Comparison of ENCODE assay signal across 8 cellular contexts in the genomic region with DNA sequence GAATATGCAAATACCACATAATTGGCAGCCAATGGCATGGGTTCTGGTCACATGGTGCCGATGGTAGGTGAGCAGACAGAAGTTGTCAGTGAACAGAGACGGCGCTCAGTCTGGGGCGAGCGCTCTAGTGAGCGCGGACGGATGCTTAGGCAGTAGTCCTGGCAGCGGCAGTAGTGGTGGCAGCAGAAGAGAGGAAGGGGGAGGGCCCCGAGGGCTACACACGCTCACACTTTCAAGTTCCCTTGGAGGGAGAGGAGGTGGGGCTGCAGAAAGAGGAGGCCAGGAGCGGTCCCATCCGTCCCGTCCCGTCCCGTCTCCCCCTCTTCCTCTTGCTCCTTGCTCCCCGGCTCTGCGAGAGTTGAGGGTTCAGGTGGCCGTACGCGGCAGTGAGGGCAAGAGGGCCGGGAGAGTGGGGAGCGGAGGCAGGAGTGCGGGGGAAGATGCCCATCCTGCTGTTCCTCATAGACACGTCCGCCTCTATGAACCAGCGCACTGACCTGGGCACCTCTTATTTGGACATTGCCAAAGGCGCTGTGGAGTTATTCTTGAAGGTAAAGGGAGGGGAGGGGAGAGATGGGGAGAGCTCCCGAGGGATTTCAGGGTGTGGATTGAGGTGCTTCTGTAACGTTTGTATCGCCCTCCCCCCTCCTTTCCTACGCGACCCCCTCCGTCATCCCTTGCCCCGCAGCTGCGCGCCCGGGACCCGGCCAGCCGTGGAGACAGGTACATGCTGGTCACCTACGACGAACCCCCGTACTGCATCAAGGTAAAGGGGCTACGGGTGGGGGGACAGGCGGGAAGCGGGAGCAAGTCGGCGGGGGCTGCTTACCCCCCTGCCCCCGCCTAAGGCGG. TPM values are rescaled to one million over a fixed set of nuclear protein-coding genes. Genes with fewer than 3 reads are reported as not detected.
DNase-seq lines count a peak whose midpoint lies in the region; ATAC-seq and TF ChIP-seq lines count a peak whose summit lies in the region.

A gene with protein sequence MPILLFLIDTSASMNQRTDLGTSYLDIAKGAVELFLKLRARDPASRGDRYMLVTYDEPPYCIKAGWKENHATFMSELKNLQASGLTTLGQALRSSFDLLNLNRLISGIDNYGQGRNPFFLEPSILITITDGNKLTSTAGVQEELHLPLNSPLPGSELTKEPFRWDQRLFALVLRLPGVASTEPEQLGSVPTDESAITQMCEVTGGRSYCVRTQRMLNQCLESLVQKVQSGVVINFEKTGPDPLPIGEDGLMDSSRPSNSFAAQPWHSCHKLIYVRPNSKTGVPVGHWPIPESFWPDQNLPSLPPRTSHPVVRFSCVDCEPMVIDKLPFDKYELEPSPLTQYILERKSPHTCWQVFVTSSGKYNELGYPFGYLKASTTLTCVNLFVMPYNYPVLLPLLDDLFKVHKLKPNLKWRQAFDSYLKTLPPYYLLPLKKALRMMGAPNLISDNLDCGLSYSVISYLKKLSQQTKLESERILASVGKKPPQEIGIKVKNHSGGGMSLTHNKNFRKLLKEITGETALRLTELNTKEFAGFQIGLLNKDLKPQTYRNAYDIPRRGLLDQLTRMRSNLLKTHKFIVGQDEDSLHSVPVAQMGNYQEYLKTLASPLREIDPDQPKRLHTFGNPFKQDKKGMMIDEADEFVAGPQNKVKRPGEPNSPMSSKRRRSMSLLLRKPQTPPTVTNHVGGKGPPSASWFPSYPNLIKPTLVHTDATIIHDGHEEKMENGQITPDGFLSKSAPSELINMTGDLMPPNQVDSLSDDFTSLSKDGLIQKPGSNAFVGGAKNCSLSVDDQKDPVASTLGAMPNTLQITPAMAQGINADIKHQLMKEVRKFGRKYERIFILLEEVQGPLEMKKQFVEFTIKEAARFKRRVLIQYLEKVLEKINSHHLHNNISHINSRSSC (plus strand): TSS at position 108 of the 852 bp plus-strand sequence. CDS start 333 bp downstream, at position 441.

- CTCF ChIA-PET in activated CD4-positive, alpha-beta T cell treated with anti-CD3 and anti-CD28 coated beads, Interleukin-2, amount 10 ng/mL, durations not matched to agents 7 days and 5 days (lab: Charles Lee): no interaction called here

- no peaks in the 10 kb centered on the region for H3K27me3 Mint-ChIP-seq in activated CD4-positive, alpha-beta T cell treated with anti-CD3 and anti-CD28 coated beads, Interleukin-2, amount 10 ng/mL, durations not matched to agents 7 days and 5 days

- H3K27ac Mint-ChIP-seq in activated CD4-positive, alpha-beta T cell treated with anti-CD3 and anti-CD28 coated beads, Interleukin-2, amount 10 ng/mL, durations not matched to agents 7 days and 5 days: peak within 1 kb of the TSS; percentile 99

- intact Hi-C loops in colonic mucosa (cut with DNase I): no loop called here

- H3K36me3 ChIP-seq in colonic mucosa: no peaks in the 10 kb centered on the region

- H3K9me3 Mint-ChIP-seq in activated CD4-positive, alpha-beta T cell treated with anti-CD3 and anti-CD28 coated beads, Interleukin-2, amount 10 ng/mL, durations not matched to agents 7 days and 5 days: no peaks in the 10 kb centered on the region

- peak within 1 kb of the TSS; percentile 91 for H3K27ac ChIP-seq in colonic mucosa

- no peaks in the 10 kb centered on the region for H3K9me3 ChIP-seq in colonic mucosa

- H3K4me1 Mint-ChIP-seq in activated CD4-positive, alpha-beta T cell treated with anti-CD3 and anti-CD28 coated beads, Interleukin-2, amount 10 ng/mL, durations not matched to agents 7 days and 5 days: peaks cover 30% of the 10 kb centered on the region

- POLR2A ChIA-PET in activated CD4-positive, alpha-beta T cell treated with anti-CD3 and anti-CD28 coated beads, Interleukin-2, amount 10 ng/mL, durations not matched to agents 7 days and 5 days (lab: Charles Lee): interaction anchor here (0.6 kb wide), 1 partner anchor 435 kb away, joined by 4 read pairs; no protein-coding TSS in a partner anchor

- peak within 1 kb of the TSS; percentile 98 for H3K4me3 Mint-ChIP-seq in activated CD4-positive, alpha-beta T cell treated with anti-CD3 and anti-CD28 coated beads, Interleukin-2, amount 10 ng/mL, durations not matched to agents 7 days and 5 days

- in situ Hi-C loops in ACHN (cut with HindIII; ENCODE audit: low pct_ligation_motif_present, low pct_unique_long_range_greater_than_20kb, low sequenced_read_pairs): no loop called here

- peaks cover 25% of the 10 kb centered on the region for H3K36me3 Mint-ChIP-seq in activated CD4-positive, alpha-beta T cell treated with anti-CD3 and anti-CD28 coated beads, Interleukin-2, amount 10 ng/mL, durations not matched to agents 7 days and 5 days (ENCODE audit: low read depth)

- peak; percentile 77 for ATAC-seq in GM18867 (IDR thresholded peaks at IDR 0.05; ENCODE audit: unreplicated experiment)
- peak; percentile 87 for ATAC-seq in HG03097 (IDR thresholded peaks at IDR 0.05; ENCODE audit: low FRiP score, unreplicated experiment)
- ATAC-seq in left lobe of liver: peak; percentile 74

- TF ChIP-seq CTCF in colonic mucosa (IDR thresholded peaks at IDR 0.05): no peak

- H3K9ac ChIP-seq in colonic mucosa (ENCODE audit: low read depth in 2 of 2, low read length in 2 of 2): peak within 1 kb of the TSS; percentile 58 to 86

- H3K4me1 ChIP-seq in colonic mucosa: no peaks in the 10 kb centered on the region

- DNase-seq in ACHN (peak; percentile 82), NCI-H510A (lab: John Stamatoyannopoulos, UW) (peak; percentile 77), colonic mucosa (peak; percentile 90), left lobe of liver (ENCODE audit: low spot score) (peak; percentile 60)
- peak; percentile 91 for DNase-seq in activated CD4-positive, alpha-beta T cell treated with anti-CD3 and anti-CD28 coated beads, Interleukin-2, amount 10 ng/mL, durations not matched to agents 7 days and 5 days
- DNase-seq in stimulated activated CD4-positive, alpha-beta T cell treated with anti-CD3 and anti-CD28 coated beads, Interleukin-2, amount 100 ng/mL, for 4 hours (ENCODE audit: low read depth): peak; percentile 75

- H3K4me3 ChIP-seq in colonic mucosa: peak within 1 kb of the TSS; percentile 45

- H3K27me3 ChIP-seq in colonic mucosa: no peaks in the 10 kb centered on the region

RNA-seq across cellular contexts. Expression of the gene that starts here (rescaled TPM):
- 10 to 100 TPM; 30.1 to 32.5 TPM for total RNA-seq in activated CD4-positive, alpha-beta T cell treated with anti-CD3 and anti-CD28 coated beads, Interleukin-2, amount 10 ng/mL, durations not matched to agents 7 days and 5 days
- total RNA-seq in colonic mucosa: 10 to 100 TPM; 14.8 to 16.2 TPM
- total RNA-seq in left lobe of liver: 0.98 TPM

Comparison
In these comparisons a context has a peak if more than half of its experiments do, and no peak if none do; other contexts are left out.
1. Peak in every context shown above with its lines: DNase-seq, ATAC-seq, H3K4me3 ChIP-seq and H3K27ac ChIP-seq.
2. Peak in DNase-seq and ATAC-seq in left lobe of liver; RNA of the gene not detected or under 1 TPM.